In the genomic region with DNA sequence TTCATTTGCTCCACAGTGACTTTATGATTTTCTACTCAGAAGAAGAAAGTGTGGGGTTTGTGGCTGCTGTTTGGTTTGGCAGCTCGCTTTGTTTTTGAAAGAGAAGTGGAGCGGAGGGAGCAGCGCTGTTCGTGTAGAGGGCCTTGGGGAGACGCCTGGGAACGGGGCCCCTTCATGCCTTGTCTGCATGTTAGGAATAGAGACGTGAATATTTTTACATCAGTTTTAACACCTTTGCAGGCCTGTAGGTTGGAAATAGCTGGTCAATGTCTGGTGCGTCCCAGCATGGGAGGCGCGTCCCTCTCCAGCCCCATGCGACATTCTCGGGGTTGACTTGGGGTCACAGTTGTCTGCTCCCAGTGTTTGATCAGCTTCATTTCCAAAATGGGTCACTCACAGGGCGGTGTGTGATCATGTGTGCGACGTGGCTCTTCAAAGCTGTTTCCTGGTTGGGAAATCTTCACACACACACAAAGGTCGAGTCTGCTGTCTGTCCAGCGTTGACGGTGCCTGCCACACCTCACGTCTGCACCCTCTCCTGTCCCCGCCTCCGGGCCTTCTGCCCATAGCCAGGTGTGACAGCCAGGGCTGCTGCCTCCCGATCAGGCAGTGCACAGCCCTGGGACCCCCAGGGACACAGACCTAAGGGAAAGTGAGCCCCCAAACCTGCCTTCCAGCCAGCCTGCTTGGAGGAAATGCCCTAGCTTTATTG, we compare ENCODE assay signal across 13 cellular contexts.
A peak's percentile ranks its signal among the peaks of the same experiment; 100 is the strongest.
DNase-seq lines count a peak whose midpoint lies in the region; ATAC-seq and TF ChIP-seq lines count a peak whose summit lies in the region.
"Had no signal": no experiment of that assay in that cellular context is flagged by ENCODE, and none has a peak within 500 bp of the region (broad histone marks: within the 10 kb centered on the region; RNA-seq: fewer than 3 reads in every experiment).

No MANE protein-coding gene starts in this region.

- intact Hi-C loops in left cardiac atrium (cut with DNase I): no loop called here

- H3K27me3 Mint-ChIP-seq in GM23338 (ENCODE audit: insufficient read depth, low read depth, poor library complexity): peaks cover 8% of the 10 kb centered on the region
- peaks cover 4% of the 10 kb centered on the region for H3K27me3 Mint-ChIP-seq in T-helper 2 cell treated with Interferon-gamma antibody and Interleukin-4, amounts not matched to agents 5 μg/mL and 100 μg/mL, for 36 hours (ENCODE audit: low read depth)
- H3K27me3 Mint-ChIP-seq in progenitor cell of endocrine pancreas: peaks cover 4% of the 10 kb centered on the region

- H3K27ac ChIP-seq in GM23338 (ENCODE audit: low read depth): no peak overlapping the region
- H3K27ac ChIP-seq in effector memory CD4-positive, alpha-beta T cell (ENCODE audit: insufficient read depth, low read length, poor library complexity, severe bottlenecking): no peak overlapping the region
- H3K27ac ChIP-seq: parathyroid adenoma, SK-N-MC had no signal

- H3K4me3 ChIP-seq in GM23338: no peak overlapping the region
- H3K4me3 ChIP-seq in effector memory CD4-positive, alpha-beta T cell (ENCODE audit: insufficient read depth, low read depth, low read length, poor library complexity, severe bottlenecking): no peak overlapping the region
- H3K4me3 ChIP-seq: SK-N-MC had no signal

- ATAC-seq in GM23338 (no peak), left cardiac atrium (peak; percentile 50 to 59)

- H3K27ac Mint-ChIP-seq in GM23338 (no peak overlapping the region), progenitor cell of endocrine pancreas (peak overlapping the region; percentile 87)
- H3K27ac Mint-ChIP-seq in T-helper 2 cell treated with Interferon-gamma antibody and Interleukin-4, amounts not matched to agents 5 μg/mL and 100 μg/mL, for 36 hours: peak overlapping the region; percentile 39

- no peaks in the 10 kb centered on the region for H3K79me2 ChIP-seq in GM23338 (replicated peaks; ENCODE audit: insufficient read depth)
- H3K79me2 ChIP-seq: parathyroid adenoma had no signal

- DNase-seq in GM23338 (ENCODE audit: low spot score) (no peak), left cardiac atrium (peak; percentile 51), progenitor cell of endocrine pancreas (ENCODE audit: low spot score, unreplicated experiment) (no peak), COR-L47 (lab: John Stamatoyannopoulos, UW) (no peak), UCSD-AML1 (lab: John Stamatoyannopoulos, UW; ENCODE audit: unreplicated experiment) (no peak)
- peak; percentile 15 for DNase-seq in T-helper 2 cell treated with Interferon-gamma antibody and Interleukin-4, amounts not matched to agents 5 μg/mL and 100 μg/mL, for 36 hours (ENCODE audit: low spot score)
- no peak for DNase-seq in effector memory CD4-positive, alpha-beta T cell
- DNase-seq in activated naive CD4-positive, alpha-beta T cell (lab: John Stamatoyannopoulos, UW): no peak
- DNase-seq: H7, NCI-H1417 treated with DMSO at 0.1 percent for 48 hours had no signal

- no peaks in the 10 kb centered on the region for H3K27me3 ChIP-seq in GM23338 (ENCODE audit: insufficient read depth)
- H3K27me3 ChIP-seq in effector memory CD4-positive, alpha-beta T cell (replicated peaks; ENCODE audit: control insufficient read depth, insufficient read depth, low read length, poor library complexity, severe bottlenecking): no peaks in the 10 kb centered on the region

- no peaks in the 10 kb centered on the region for H4K20me1 ChIP-seq in GM23338 (replicated peaks; ENCODE audit: insufficient read depth)

- H3K4me3 Mint-ChIP-seq in GM23338: no peak overlapping the region
- peak overlapping the region; percentile 14 for H3K4me3 Mint-ChIP-seq in T-helper 2 cell treated with Interferon-gamma antibody and Interleukin-4, amounts not matched to agents 5 μg/mL and 100 μg/mL, for 36 hours
- no peak overlapping the region for H3K4me3 Mint-ChIP-seq in progenitor cell of endocrine pancreas (ENCODE audit: low read depth)

- no peaks in the 10 kb centered on the region for H3K36me3 ChIP-seq in GM23338 (ENCODE audit: insufficient read depth)
- no peaks in the 10 kb centered on the region for H3K36me3 ChIP-seq in effector memory CD4-positive, alpha-beta T cell (ENCODE audit: control insufficient read depth, insufficient read depth, low read length)

- peak overlapping the region; percentile 90 for H2AFZ ChIP-seq in GM23338
- H2AFZ ChIP-seq: parathyroid adenoma had no signal

- peaks cover 29% of the 10 kb centered on the region for H3K4me1 Mint-ChIP-seq in GM23338
- peaks cover 22% of the 10 kb centered on the region for H3K4me1 Mint-ChIP-seq in T-helper 2 cell treated with Interferon-gamma antibody and Interleukin-4, amounts not matched to agents 5 μg/mL and 100 μg/mL, for 36 hours (ENCODE audit: low read depth)
- H3K4me1 Mint-ChIP-seq in progenitor cell of endocrine pancreas (ENCODE audit: low read depth): peaks cover 38% of the 10 kb centered on the region

- H3F3A ChIP-seq in GM23338 (replicated peaks; ENCODE audit: low read depth): no peaks in the 10 kb centered on the region

- H3K36me3 Mint-ChIP-seq in GM23338 (ENCODE audit: low read depth) (peaks cover 4% of the 10 kb centered on the region; the same call in 1 of the 3 replicates), progenitor cell of endocrine pancreas (ENCODE audit: insufficient read depth) (no peaks in the 10 kb centered on the region)
- H3K36me3 Mint-ChIP-seq in T-helper 2 cell treated with Interferon-gamma antibody and Interleukin-4, amounts not matched to agents 5 μg/mL and 100 μg/mL, for 36 hours (ENCODE audit: low read depth): no peaks in the 10 kb centered on the region
- H3K36me3 Mint-ChIP-seq: brain had no signal

- H3K4me1 ChIP-seq in GM23338 (ENCODE audit: insufficient read depth): peaks cover 18% of the 10 kb centered on the region
- H3K4me1 ChIP-seq in effector memory CD4-positive, alpha-beta T cell (ENCODE audit: control insufficient read depth, insufficient read depth, low read length, poor library complexity, severe bottlenecking): no peaks in the 10 kb centered on the region
- H3K4me1 ChIP-seq: parathyroid adenoma had no signal

- H3K9me3 Mint-ChIP-seq in GM23338: no peaks in the 10 kb centered on the region; the same call in 2 of the 3 replicates
- H3K9me3 Mint-ChIP-seq in T-helper 2 cell treated with Interferon-gamma antibody and Interleukin-4, amounts not matched to agents 5 μg/mL and 100 μg/mL, for 36 hours: no peaks in the 10 kb centered on the region
- no peaks in the 10 kb centered on the region for H3K9me3 Mint-ChIP-seq in progenitor cell of endocrine pancreas (ENCODE audit: low read depth)

- H3K9me2 ChIP-seq in GM23338 (ENCODE audit: insufficient read depth): 0 out of 2 replicates have a peak, but pooled peaks cover 3% of the 10 kb centered on the region

- no peak overlapping the region for H3K4me2 ChIP-seq in GM23338

- TF ChIP-seq CTCF in GM23338 (conservative IDR thresholded peaks at IDR 0.05; ENCODE audit: low read depth in 2 of 2): no peak
- no peak for TF ChIP-seq CTCF in progenitor cell of endocrine pancreas (IDR thresholded peaks at IDR 0.05; ENCODE audit: unreplicated experiment)

- H3K9me3 ChIP-seq in effector memory CD4-positive, alpha-beta T cell (ENCODE audit: control insufficient read depth, low read length): no peaks in the 10 kb centered on the region

TF ChIP-seq in GM23338, 12 proteins besides CTCF, POLR2A, EP300 and RAD21:
- TF ChIP-seq EZH2 (IDR thresholded peaks at IDR 0.05; ENCODE audit: low read depth, unreplicated experiment) (no peak), STAT1 (IDR thresholded peaks at IDR 0.05; ENCODE audit: unreplicated experiment) (no peak), POLR2AphosphoS5 (IDR thresholded peaks at IDR 0.05; ENCODE audit: low read depth) (no peak), JUNB (IDR thresholded peaks at IDR 0.05; ENCODE audit: unreplicated experiment) (no peak), NANOG (IDR thresholded peaks at IDR 0.05; ENCODE audit: borderline replicate concordance) (no peak)
- TF ChIP-seq, protein P1, sequence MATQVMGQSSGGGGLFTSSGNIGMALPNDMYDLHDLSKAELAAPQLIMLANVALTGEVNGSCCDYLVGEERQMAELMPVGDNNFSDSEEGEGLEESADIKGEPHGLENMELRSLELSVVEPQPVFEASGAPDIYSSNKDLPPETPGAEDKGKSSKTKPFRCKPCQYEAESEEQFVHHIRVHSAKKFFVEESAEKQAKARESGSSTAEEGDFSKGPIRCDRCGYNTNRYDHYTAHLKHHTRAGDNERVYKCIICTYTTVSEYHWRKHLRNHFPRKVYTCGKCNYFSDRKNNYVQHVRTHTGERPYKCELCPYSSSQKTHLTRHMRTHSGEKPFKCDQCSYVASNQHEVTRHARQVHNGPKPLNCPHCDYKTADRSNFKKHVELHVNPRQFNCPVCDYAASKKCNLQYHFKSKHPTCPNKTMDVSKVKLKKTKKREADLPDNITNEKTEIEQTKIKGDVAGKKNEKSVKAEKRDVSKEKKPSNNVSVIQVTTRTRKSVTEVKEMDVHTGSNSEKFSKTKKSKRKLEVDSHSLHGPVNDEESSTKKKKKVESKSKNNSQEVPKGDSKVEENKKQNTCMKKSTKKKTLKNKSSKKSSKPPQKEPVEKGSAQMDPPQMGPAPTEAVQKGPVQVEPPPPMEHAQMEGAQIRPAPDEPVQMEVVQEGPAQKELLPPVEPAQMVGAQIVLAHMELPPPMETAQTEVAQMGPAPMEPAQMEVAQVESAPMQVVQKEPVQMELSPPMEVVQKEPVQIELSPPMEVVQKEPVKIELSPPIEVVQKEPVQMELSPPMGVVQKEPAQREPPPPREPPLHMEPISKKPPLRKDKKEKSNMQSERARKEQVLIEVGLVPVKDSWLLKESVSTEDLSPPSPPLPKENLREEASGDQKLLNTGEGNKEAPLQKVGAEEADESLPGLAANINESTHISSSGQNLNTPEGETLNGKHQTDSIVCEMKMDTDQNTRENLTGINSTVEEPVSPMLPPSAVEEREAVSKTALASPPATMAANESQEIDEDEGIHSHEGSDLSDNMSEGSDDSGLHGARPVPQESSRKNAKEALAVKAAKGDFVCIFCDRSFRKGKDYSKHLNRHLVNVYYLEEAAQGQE (IDR thresholded peaks at IDR 0.05; ENCODE audit: unreplicated experiment): no peak
- TF ChIP-seq, protein P2, sequence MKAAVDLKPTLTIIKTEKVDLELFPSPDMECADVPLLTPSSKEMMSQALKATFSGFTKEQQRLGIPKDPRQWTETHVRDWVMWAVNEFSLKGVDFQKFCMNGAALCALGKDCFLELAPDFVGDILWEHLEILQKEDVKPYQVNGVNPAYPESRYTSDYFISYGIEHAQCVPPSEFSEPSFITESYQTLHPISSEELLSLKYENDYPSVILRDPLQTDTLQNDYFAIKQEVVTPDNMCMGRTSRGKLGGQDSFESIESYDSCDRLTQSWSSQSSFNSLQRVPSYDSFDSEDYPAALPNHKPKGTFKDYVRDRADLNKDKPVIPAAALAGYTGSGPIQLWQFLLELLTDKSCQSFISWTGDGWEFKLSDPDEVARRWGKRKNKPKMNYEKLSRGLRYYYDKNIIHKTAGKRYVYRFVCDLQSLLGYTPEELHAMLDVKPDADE (IDR thresholded peaks at IDR 0.05): no peak
TF ChIP-seq in GM23338: peak in this region for 0.

Comparison
In these comparisons a context has a peak if more than half of its experiments do, and no peak if none do; other contexts are left out.
1. DNase-seq: peak in T-helper 2 cell treated with Interferon-gamma antibody and Interleukin-4, amounts not matched to agents 5 μg/mL and 100 μg/mL, for 36 hours (single experiment) and left cardiac atrium (single experiment); none in GM23338 (single experiment), progenitor cell of endocrine pancreas (single experiment), COR-L47 (single experiment), effector memory CD4-positive, alpha-beta T cell (0 of 3), activated naive CD4-positive, alpha-beta T cell (0 of 4) and UCSD-AML1 (single experiment).